In genomic region chr7:2417981-2418481, GRCh38 we compare ENCODE assay signal across 9 cellular contexts. TPM values are rescaled to one million over a fixed set of nuclear protein-coding genes. Genes with fewer than 3 reads are reported as not detected.
DNase-seq lines count a peak whose midpoint lies in the region; ATAC-seq and TF ChIP-seq lines count a peak whose summit lies in the region.
"Had no signal": no experiment of that assay in that cellular context is flagged by ENCODE, and none has a peak within 500 bp of the region (broad histone marks: within the 10 kb centered on the region; RNA-seq: fewer than 3 reads in every experiment).

No MANE protein-coding gene starts in this region.

- DNase-seq in AG04450 (ENCODE audit: low read depth, low spot score) (no peak), MG63 (peak; percentile 81), right cardiac atrium (peak in 2 of 3 donors; percentile 64 to 79), NOMO-1 (lab: John Stamatoyannopoulos, UW; ENCODE audit: unreplicated experiment in 2 of 2) (no peak)
- DNase-seq in activated CD4-positive, CD25-positive, alpha-beta regulatory T cell treated with anti-CD3 and anti-CD28 coated beads, Interleukin-2, amount 50 U/mL, for 72 hours = no peak

- H3K9me3 Mint-ChIP-seq in activated T-helper 17 cell treated with anti-CD3 and anti-CD28 coated beads, Interleukin-2, amount 50 U/mL, for 72 hours = no peaks in the 10 kb centered on the region

- H3K9me3 ChIP-seq in AG04450 (ENCODE audit: control insufficient read depth, insufficient read depth, low read length) = no peaks in the 10 kb centered on the region
- no peaks in the 10 kb centered on the region for H3K9me3 ChIP-seq in MG63
- H3K9me3 ChIP-seq in right cardiac atrium (ENCODE audit: control insufficient read depth, low read length) = no peaks in the 10 kb centered on the region

- 72% methylated on average over 15 of the region's 15 CpGs for WGBS in right cardiac atrium

- ATAC-seq in activated T-helper 17 cell treated with anti-CD3 and anti-CD28 coated beads, Interleukin-2, amount 50 U/mL, for 72 hours (replicated peaks) = peak; percentile 87
- ATAC-seq in right cardiac atrium (peak; percentile 47 to 68), GM19351 (IDR thresholded peaks at IDR 0.05; ENCODE audit: unreplicated experiment) (no peak), GM21717 (IDR thresholded peaks at IDR 0.05; ENCODE audit: unreplicated experiment) (no peak)

- CTCF ChIA-PET in AG04450 (lab: Charles Lee) = interaction anchor here (2.6 kb wide), 1 partner anchor 51 kb away, joined by 7 read pairs; no protein-coding TSS in a partner anchor

- H3K27me3 ChIP-seq in AG04450 (ENCODE audit: control insufficient read depth, insufficient read depth, low read length) (no peaks in the 10 kb centered on the region), MG63 (no peaks in the 10 kb centered on the region), right cardiac atrium (ENCODE audit: control insufficient read depth, insufficient read depth) (no peaks in the 10 kb centered on the region)

- H3K36me3 ChIP-seq in MG63 = no peaks in the 10 kb centered on the region

- H3K27ac Mint-ChIP-seq in activated T-helper 17 cell treated with anti-CD3 and anti-CD28 coated beads, Interleukin-2, amount 50 U/mL, for 72 hours = peak overlapping the region; percentile 62

- POLR2A ChIA-PET in AG04450 (lab: Yijun Ruan, JAX) = no interaction called here

- peaks cover 6% of the 10 kb centered on the region for H3K4me1 ChIP-seq in right cardiac atrium (ENCODE audit: control insufficient read depth, insufficient read depth, low read length)

- H3K4me3 Mint-ChIP-seq in activated T-helper 17 cell treated with anti-CD3 and anti-CD28 coated beads, Interleukin-2, amount 50 U/mL, for 72 hours = peak overlapping the region; percentile 42

- TF ChIP-seq CTCF in AG04450 (IDR thresholded peaks at IDR 0.05; ENCODE audit: low read depth, low read length) = no peak

- H3K27me3 Mint-ChIP-seq in activated T-helper 17 cell treated with anti-CD3 and anti-CD28 coated beads, Interleukin-2, amount 50 U/mL, for 72 hours = no peaks in the 10 kb centered on the region

- H3K4me1 Mint-ChIP-seq in activated T-helper 17 cell treated with anti-CD3 and anti-CD28 coated beads, Interleukin-2, amount 50 U/mL, for 72 hours = peaks cover 13% of the 10 kb centered on the region

- H3K27ac ChIP-seq in AG04450 (ENCODE audit: low read depth, low read length) (peak overlapping the region; percentile 21), right cardiac atrium (ENCODE audit: low read length) (no peak overlapping the region)
- H3K27ac ChIP-seq: HL-60 had no signal

- H3K4me3 ChIP-seq in AG04450 (ENCODE audit: low read depth, low read length) = no peak overlapping the region
- H3K4me3 ChIP-seq in MG63 = no peak overlapping the region
- no peak overlapping the region for H3K4me3 ChIP-seq in right cardiac atrium (ENCODE audit: low read length)

- intact Hi-C loops in right cardiac atrium (cut with DNase I) = no loop called here

- H3K36me3 Mint-ChIP-seq in activated T-helper 17 cell treated with anti-CD3 and anti-CD28 coated beads, Interleukin-2, amount 50 U/mL, for 72 hours (ENCODE audit: low read depth) = no peaks in the 10 kb centered on the region

RNA-seq across cellular contexts. Expression of gene CHST12, which starts 14.6 kb away (rescaled TPM):
- polyA plus RNA-seq in AG04450 (2011; rRNA removed) = 8.7 and 13.4 TPM in 2 replicates
- 4.0 and 4.3 TPM in 2 replicates for polyA minus RNA-seq in AG04450 (2011; rRNA and poly(A)+ RNA removed)
- 6.2 and 25.5 TPM in 2 replicates for total RNA-seq in MG63 (2014; rRNA removed; shearing (Covaris generic); ENCODE audit: low replicate concordance)
- total RNA-seq in activated T-helper 17 cell treated with anti-CD3 and anti-CD28 coated beads, Interleukin-2, amount 50 U/mL, for 72 hours = 1 to 10 TPM; 4.8 to 8.5 TPM
- 10 to 100 TPM; 16.6 to 19.5 (median 19.4) TPM for total RNA-seq in right cardiac atrium
- polyA plus RNA-seq in right cardiac atrium = 17.9 TPM

RNA-seq across cellular contexts. Expression of gene GRIFIN, which starts 58.2 kb away (rescaled TPM):
- polyA plus RNA-seq in AG04450 (2011; rRNA removed) (not detected in 2 replicates), right cardiac atrium (not detected)
- not detected in 2 replicates for polyA minus RNA-seq in AG04450 (2011; rRNA and poly(A)+ RNA removed)
- not detected in 2 replicates for total RNA-seq in MG63 (2014; rRNA removed; shearing (Covaris generic); ENCODE audit: low replicate concordance)
- total RNA-seq in activated T-helper 17 cell treated with anti-CD3 and anti-CD28 coated beads, Interleukin-2, amount 50 U/mL, for 72 hours = not detected
- total RNA-seq in right cardiac atrium = not detected

Comparison
In these comparisons a context has a peak if more than half of its experiments do, and no peak if none do; other contexts are left out.
1. DNase-seq: peak in MG63 (single experiment) and right cardiac atrium (2 of 3); none in AG04450 (single experiment), activated CD4-positive, CD25-positive, alpha-beta regulatory T cell treated with anti-CD3 and anti-CD28 coated beads, Interleukin-2, amount 50 U/mL, for 72 hours (single experiment) and NOMO-1 (0 of 2).
2. ATAC-seq: peak in activated T-helper 17 cell treated with anti-CD3 and anti-CD28 coated beads, Interleukin-2, amount 50 U/mL, for 72 hours (single experiment) and right cardiac atrium (2 of 2); none in GM19351 (single experiment) and GM21717 (single experiment).